Comparison of ENCODE assay signal across 8 cellular contexts in the genomic region with DNA sequence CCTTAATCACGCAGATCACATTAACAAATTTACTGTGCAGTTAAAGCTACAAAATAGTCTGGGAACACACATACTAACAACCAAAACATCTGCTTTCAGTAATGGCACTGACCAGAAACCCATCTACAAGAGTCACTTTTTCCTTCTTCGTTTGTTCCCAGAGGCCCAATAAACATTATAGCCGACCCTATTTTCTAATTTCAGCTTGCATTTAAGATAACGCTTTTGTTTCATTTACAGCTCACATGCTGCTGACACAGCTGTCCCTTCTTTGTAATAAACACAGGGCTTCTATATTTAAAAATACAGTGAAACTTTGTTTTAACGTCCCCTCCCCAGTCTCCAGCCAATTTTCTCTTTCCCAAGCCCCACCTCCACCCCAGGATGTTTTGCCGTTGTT. TPM values are rescaled to one million over a fixed set of nuclear protein-coding genes. Genes with fewer than 3 reads are reported as not detected.
DNase-seq lines count a peak whose midpoint lies in the region; ATAC-seq and TF ChIP-seq lines count a peak whose summit lies in the region.

No MANE protein-coding gene starts in this region.

- H3K9me3 Mint-ChIP-seq in activated naive CD4-positive, alpha-beta T cell treated with anti-CD3 and anti-CD28 coated beads for 36 hours, result no peaks in the 10 kb centered on the region
- no peaks in the 10 kb centered on the region for H3K9me3 Mint-ChIP-seq in T-cell

- TF ChIP-seq CTCF in fibroblast of the aortic adventitia (IDR thresholded peaks at IDR 0.05; ENCODE audit: insufficient read depth, low read length), result no peak
- TF ChIP-seq CTCF in retinal pigment epithelial cell (conservative IDR thresholded peaks at IDR 0.05; ENCODE audit: low read depth, low read length), result no peak

- POLR2A ChIA-PET in T-cell (lab: Charles Lee), result interaction anchor here in 1 of 2 donors (0.5 to 0.6 kb wide), 2 partner anchors 10 to 115 kb away, joined by 4 to 7 read pairs; no protein-coding TSS in a partner anchor

- H3K36me3 Mint-ChIP-seq in activated naive CD4-positive, alpha-beta T cell treated with anti-CD3 and anti-CD28 coated beads for 36 hours (ENCODE audit: low read depth), result peaks cover 10% of the 10 kb centered on the region
- H3K36me3 Mint-ChIP-seq in T-cell, result peaks cover 5% of the 10 kb centered on the region

- CTCF ChIA-PET in activated naive CD4-positive, alpha-beta T cell treated with anti-CD3 and anti-CD28 coated beads for 36 hours (lab: Charles Lee), result interaction anchor here (1.1 to 2.0 kb wide), 4 partner anchors 70 to 92 kb away, joined by 3 to 6 read pairs (median 4); no protein-coding TSS in a partner anchor
- CTCF ChIA-PET in T-cell (lab: Charles Lee), result interaction anchor here (0.6 to 2.2 kb wide), 8 partner anchors 11 to 198 kb away, joined by 3 to 6 read pairs (median 4); partner anchors contain the start of gene ELF1 (in 1 of the 2)

- no peak for ATAC-seq in T-cell (replicated peaks in 1 of 4)
- ATAC-seq in HG03460 (IDR thresholded peaks at IDR 0.05; ENCODE audit: unreplicated experiment), result no peak

- peaks cover 4% of the 10 kb centered on the region for H3K27me3 Mint-ChIP-seq in activated naive CD4-positive, alpha-beta T cell treated with anti-CD3 and anti-CD28 coated beads for 36 hours (ENCODE audit: low read depth)
- H3K27me3 Mint-ChIP-seq in T-cell, result no peaks in the 10 kb centered on the region

- peaks cover 55% of the 10 kb centered on the region for H3K4me1 Mint-ChIP-seq in activated naive CD4-positive, alpha-beta T cell treated with anti-CD3 and anti-CD28 coated beads for 36 hours (ENCODE audit: low read depth)
- H3K4me1 Mint-ChIP-seq in T-cell, result peaks cover 63 to 88% (median 70%) of the 10 kb centered on the region in 3 donors

- intact Hi-C loops in activated naive CD4-positive, alpha-beta T cell treated with anti-CD3 and anti-CD28 coated beads for 36 hours (cut with micrococcal nuclease), result loop anchor here (10.0 kb wide), 1 partner anchor 595 kb away; no protein-coding TSS in a partner anchor

- DNase-seq in activated naive CD4-positive, alpha-beta T cell treated with anti-CD3 and anti-CD28 coated beads for 36 hours, result no peak
- DNase-seq in activated naive CD4-positive, alpha-beta T cell (lab: John Stamatoyannopoulos, UW), result no peak
- DNase-seq in T-cell, result no peak
- DNase-seq in fibroblast of the aortic adventitia (ENCODE audit: low read depth), result peak; percentile 28
- no peak for DNase-seq in retinal pigment epithelial cell (ENCODE audit: low read depth)
- DNase-seq in iPS-NIHi11 (ENCODE audit: low spot score), result no peak
- DNase-seq in NK-92 treated with Interleukin-12 subunit alpha and Interleukin-12 subunit beta, amount 100 ng/mL, for 24 hours (lab: John Stamatoyannopoulos, UW), result no peak

- H3K4me3 ChIP-seq in fibroblast of the aortic adventitia (ENCODE audit: low read depth, low read length) (peak overlapping the region; percentile 86), retinal pigment epithelial cell (ENCODE audit: low read length) (peak overlapping the region; percentile 85)

- H3K4me3 Mint-ChIP-seq in activated naive CD4-positive, alpha-beta T cell treated with anti-CD3 and anti-CD28 coated beads for 36 hours, result peak overlapping the region; percentile 95
- peak overlapping the region; percentile 98 to 100 (median 99) for H3K4me3 Mint-ChIP-seq in T-cell

- peak overlapping the region; percentile 98 for H3K27ac Mint-ChIP-seq in activated naive CD4-positive, alpha-beta T cell treated with anti-CD3 and anti-CD28 coated beads for 36 hours
- H3K27ac Mint-ChIP-seq in T-cell, result peak overlapping the region; percentile 76 to 80

RNA-seq across cellular contexts. Expression of gene WBP4, which starts 1.8 kb away (rescaled TPM):
- total RNA-seq in activated naive CD4-positive, alpha-beta T cell treated with anti-CD3 and anti-CD28 coated beads for 36 hours, result 1 to 10 TPM; 8.1 to 8.2 TPM
- total RNA-seq in T-cell, result 1 to 10 TPM; 4.3 to 7.6 (median 4.8) TPM
- total RNA-seq in fibroblast of the aortic adventitia (ENCODE audit: low replicate concordance), result 7.8 and 10.5 TPM in 2 replicates

RNA-seq across cellular contexts. Expression of gene ELF1, which starts 40.4 kb away (rescaled TPM):
- total RNA-seq in activated naive CD4-positive, alpha-beta T cell treated with anti-CD3 and anti-CD28 coated beads for 36 hours, result 10 to 100 TPM; 61.7 to 62.3 TPM
- total RNA-seq in T-cell (100 to 1,000 TPM; 133 to 221 (median 146) TPM), fibroblast of the aortic adventitia (ENCODE audit: low replicate concordance) (47.0 and 51.0 TPM in 2 replicates)
